Comparison of ENCODE assay signal across 8 cellular contexts in the genomic region with DNA sequence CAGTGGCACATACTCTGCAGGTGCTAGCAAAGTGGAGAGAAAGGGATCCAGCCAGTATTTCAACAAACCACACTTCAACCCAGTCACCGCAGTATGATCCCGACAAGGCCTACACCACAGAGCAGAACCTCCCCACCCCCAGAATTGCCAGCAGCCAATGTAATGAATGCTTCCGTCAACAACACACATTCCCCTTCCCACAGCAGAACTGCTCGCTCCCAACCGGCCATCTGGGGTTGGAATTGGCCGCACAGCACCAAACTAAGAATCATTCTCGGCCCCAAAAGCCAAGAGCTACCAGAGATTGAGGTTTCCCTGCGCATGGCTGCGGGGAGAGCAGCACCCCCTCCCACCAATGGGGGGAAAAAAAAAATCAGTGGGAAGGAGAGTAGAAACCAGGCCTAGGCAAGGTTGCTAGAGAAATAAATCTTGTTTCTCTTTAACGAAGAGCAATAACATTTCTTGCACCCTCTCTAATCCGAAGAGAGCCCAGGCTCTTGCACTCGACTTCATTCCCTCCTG. TPM values are rescaled to one million over a fixed set of nuclear protein-coding genes. Genes with fewer than 3 reads are reported as not detected.
DNase-seq lines count a peak whose midpoint lies in the region; ATAC-seq, FAIRE-seq and TF ChIP-seq lines count a peak whose summit lies in the region.

No MANE protein-coding gene starts in this region.

- no peaks in the 10 kb centered on the region for H3K27me3 ChIP-seq in esophagus (ENCODE audit: control insufficient read depth in 1 of 2, insufficient read depth in 2 of 2, low read length in 2 of 2)
- no peaks in the 10 kb centered on the region for H3K27me3 ChIP-seq in suprapubic skin

- H3K36me3 ChIP-seq in esophagus (ENCODE audit: control insufficient read depth in 2 of 2, insufficient read depth in 2 of 2, low read length in 1 of 2) (no peaks in the 10 kb centered on the region), mucosa of descending colon (ENCODE audit: low read depth) (no peaks in the 10 kb centered on the region), suprapubic skin (no peaks in the 10 kb centered on the region)

- no peak for FAIRE-seq in GM19239 (lab: Jason Lieb, UNC)

- H3K27me3 Mint-ChIP-seq in activated CD8-positive, alpha-beta memory T cell treated with anti-CD3 and anti-CD28 coated beads, Interleukin-2, amount 10 ng/mL, durations not matched to agents 7 days and 5 days: no peaks in the 10 kb centered on the region

- peak; percentile 39 for DNase-seq in AG09309 (ENCODE audit: low read depth)
- peak; percentile 19 for DNase-seq in NCI-H510A treated with DMSO at 0.1 percent for 48 hours (lab: John Stamatoyannopoulos, UW)
- peak; percentile 57 for DNase-seq in activated CD8-positive, alpha-beta memory T cell treated with anti-CD3 and anti-CD28 coated beads, Interleukin-2, amount 10 ng/mL, durations not matched to agents 7 days and 5 days
- peak; percentile 60 to 71 (median 70) for DNase-seq in mucosa of descending colon
- DNase-seq in suprapubic skin (ENCODE audit: low spot score in 2 of 2): peak; percentile 67 to 79
- DNase-seq in GM19239 (ENCODE audit: insufficient read length, low spot score): no peak

- H3K9me3 Mint-ChIP-seq in activated CD8-positive, alpha-beta memory T cell treated with anti-CD3 and anti-CD28 coated beads, Interleukin-2, amount 10 ng/mL, durations not matched to agents 7 days and 5 days (ENCODE audit: low read depth): no peaks in the 10 kb centered on the region

- peaks cover 55% of the 10 kb centered on the region for H3K4me1 Mint-ChIP-seq in activated CD8-positive, alpha-beta memory T cell treated with anti-CD3 and anti-CD28 coated beads, Interleukin-2, amount 10 ng/mL, durations not matched to agents 7 days and 5 days

- H3K9me3 ChIP-seq in esophagus (ENCODE audit: control insufficient read depth in 2 of 2, insufficient read depth in 1 of 2, low read depth in 1 of 2, low read length in 1 of 2) (no peaks in the 10 kb centered on the region), mucosa of descending colon (no peaks in the 10 kb centered on the region), suprapubic skin (no peaks in the 10 kb centered on the region)

- no peak for TF ChIP-seq POLR2A in suprapubic skin (IDR thresholded peaks at IDR 0.05)

- peaks cover 13% of the 10 kb centered on the region for H3K36me3 Mint-ChIP-seq in activated CD8-positive, alpha-beta memory T cell treated with anti-CD3 and anti-CD28 coated beads, Interleukin-2, amount 10 ng/mL, durations not matched to agents 7 days and 5 days

- H3K4me3 ChIP-seq in AG09309 (ENCODE audit: control insufficient read depth, low read depth, low read length): peak overlapping the region; percentile 90
- peak overlapping the region; percentile 89 to 95 for H3K4me3 ChIP-seq in esophagus (ENCODE audit: low read depth in 1 of 2, low read length in 2 of 2)
- peak overlapping the region; percentile 93 for H3K4me3 ChIP-seq in mucosa of descending colon
- peak overlapping the region; percentile 79 for H3K4me3 ChIP-seq in suprapubic skin

- CTCF ChIA-PET in activated CD8-positive, alpha-beta memory T cell treated with anti-CD3 and anti-CD28 coated beads, Interleukin-2, amount 10 ng/mL, durations not matched to agents 7 days and 5 days (lab: Charles Lee): interaction anchor here (1.5 kb wide), 1 partner anchor 22 kb away, joined by 4 read pairs; no protein-coding TSS in a partner anchor

- peak overlapping the region; percentile 99 to 100 for H3K27ac ChIP-seq in esophagus (ENCODE audit: low read depth in 2 of 2, low read length in 1 of 2)
- peak overlapping the region; percentile 98 for H3K27ac ChIP-seq in suprapubic skin

- H3K4me1 ChIP-seq in esophagus (ENCODE audit: control insufficient read depth in 2 of 2, insufficient read depth in 2 of 2, low read length in 1 of 2) (no peaks in the 10 kb centered on the region), mucosa of descending colon (ENCODE audit: low read depth) (peaks cover 47% of the 10 kb centered on the region), suprapubic skin (peaks cover 67% of the 10 kb centered on the region)

- intact Hi-C loops in mucosa of descending colon (cut with DNase I, micrococcal nuclease): no loop called here

- no peak for TF ChIP-seq CTCF in AG09309 (IDR thresholded peaks at IDR 0.05; ENCODE audit: control insufficient read depth, insufficient read depth, low read depth, low read length, missing control alignments)
- TF ChIP-seq CTCF in mucosa of descending colon (IDR thresholded peaks at IDR 0.05): no peak
- no peak for TF ChIP-seq CTCF in suprapubic skin (IDR thresholded peaks at IDR 0.05)

- no peak for TF ChIP-seq EP300 in suprapubic skin (IDR thresholded peaks at IDR 0.05)

- peak overlapping the region; percentile 96 for H3K4me3 Mint-ChIP-seq in activated CD8-positive, alpha-beta memory T cell treated with anti-CD3 and anti-CD28 coated beads, Interleukin-2, amount 10 ng/mL, durations not matched to agents 7 days and 5 days

- WGBS in esophagus, 2 donors: 0 to 1% methylated on average over 12 of the region's 12 CpGs
- 0% methylated on average over 12 of the region's 12 CpGs for WGBS in suprapubic skin

- H3K27ac Mint-ChIP-seq in activated CD8-positive, alpha-beta memory T cell treated with anti-CD3 and anti-CD28 coated beads, Interleukin-2, amount 10 ng/mL, durations not matched to agents 7 days and 5 days: peak overlapping the region; percentile 89

- ATAC-seq in GM21529 (IDR thresholded peaks at IDR 0.05; ENCODE audit: unreplicated experiment) (peak; percentile 18), mucosa of descending colon (peak; percentile 32)
- ATAC-seq in activated CD8-positive, alpha-beta memory T cell treated with anti-CD3 and anti-CD28 coated beads, Interleukin-2, amount 10 ng/mL, durations not matched to agents 7 days and 5 days: no peak

RNA-seq across cellular contexts. Expression of a gene that starts 1.1 kb away (rescaled TPM):
- 1 to 10 TPM; 7.6 to 7.8 TPM for total RNA-seq in activated CD8-positive, alpha-beta memory T cell treated with anti-CD3 and anti-CD28 coated beads, Interleukin-2, amount 10 ng/mL, durations not matched to agents 7 days and 5 days
- polyA plus RNA-seq in esophagus: 10 to 100 TPM; 13.7 to 20.7 TPM
- 100 to 1,000 TPM in 1 of 3 donors, 10 to 100 TPM in 2; 72.4 to 117 (median 90.1) TPM for total RNA-seq in mucosa of descending colon
- 10 to 100 TPM; 29.3 to 40.0 (median 29.7) TPM for total RNA-seq in suprapubic skin
